In genomic region chr19:27806471-27807070, GRCh38 we compare ENCODE assay signal across 31 cellular contexts.
"Had no signal": no experiment of that assay in that cellular context is flagged by ENCODE, and none has a peak within 500 bp of the region (broad histone marks: within the 10 kb centered on the region; RNA-seq: fewer than 3 reads in every experiment).

No MANE protein-coding gene starts in this region.

- H3K36me3 ChIP-seq: adrenal gland, brain microvascular endothelial cell, breast epithelium had no signal

- DNase-seq: activated B cell treated with CpG ODN at 0.5 μM for 24 hours; activated CD4-positive, alpha-beta memory T cell treated with anti-CD3 and anti-CD28 coated beads, Interleukin-2, amount 10 ng/mL, durations not matched to agents 7 days and 5 days; activated CD4-positive, alpha-beta T cell treated with anti-CD3 and anti-CD28 coated beads for 4 hours; activated CD4-positive, alpha-beta T cell treated with anti-CD3 and anti-CD28 coated beads, Interleukin-2, amount 10 ng/mL, durations not matched to agents 7 days and 5 days; activated CD4-positive, alpha-beta T cell treated with anti-CD3 and anti-CD28 coated beads, Interleukin-2, amount 50 U/mL, for 48 hours; activated CD4-positive, CD25-positive, alpha-beta regulatory T cell treated with anti-CD3 and anti-CD28 coated beads, Interleukin-2, amount 50 U/mL, for 72 hours; activated CD8-positive, alpha-beta memory T cell treated with anti-CD3 and anti-CD28 coated beads for 24 hours; activated CD8-positive, alpha-beta memory T cell treated with anti-CD3 and anti-CD28 coated beads, Interleukin-2, amount 10 ng/mL, durations not matched to agents 7 days and 5 days; activated CD8-positive, alpha-beta memory T cell treated with anti-CD3 and anti-CD28 coated beads, Interleukin-2, amount 50 U/mL, for 48 hours; activated CD8-positive, alpha-beta T cell treated with anti-CD3 and anti-CD28 coated beads, Interleukin-2, amount 10 ng/mL, durations not matched to agents 7 days and 5 days; activated effector memory CD4-positive, alpha-beta T cell treated with Interleukin-2 at 50 U/mL for 16 hours; activated naive CD4-positive, alpha-beta T cell treated with anti-CD3 and anti-CD28 coated beads, Interleukin-2, amount 10 ng/mL, durations not matched to agents 7 days and 5 days; activated naive CD4-positive, alpha-beta T cell treated with Interleukin-2 at 50 U/mL for 16 hours; activated T-cell treated with anti-CD3 and anti-CD28 coated beads, Interleukin-2, amount 50 U/mL, for 24 hours; activated T-cell treated with anti-CD3 and anti-CD28 coated beads, Interleukin-2, amount 50 U/mL, for 48 hours; adrenal gland; amniotic stem cell; aorta; body of pancreas; brain microvascular endothelial cell; central memory CD4-positive, alpha-beta T cell; T-helper 2 cell; T-helper 9 cell had no signal

- H3K9me3 Mint-ChIP-seq: activated B cell treated with CpG ODN at 0.5 μM for 24 hours had no signal

- ATAC-seq: activated CD8-positive, alpha-beta memory T cell treated with anti-CD3 and anti-CD28 coated beads, Interleukin-2, amount 10 ng/mL, durations not matched to agents 7 days and 5 days; activated CD8-positive, alpha-beta T cell treated with anti-CD3 and anti-CD28 coated beads, Interleukin-2, amount 10 ng/mL, durations not matched to agents 7 days and 5 days; body of pancreas had no signal

- H3K4me3 Mint-ChIP-seq: activated B cell treated with CpG ODN at 0.5 μM for 24 hours; activated CD4-positive, alpha-beta memory T cell treated with anti-CD3 and anti-CD28 coated beads, Interleukin-2, amount 10 ng/mL, durations not matched to agents 7 days and 5 days; activated CD4-positive, alpha-beta T cell treated with anti-CD3 and anti-CD28 coated beads, Interleukin-2, amount 10 ng/mL, durations not matched to agents 7 days and 5 days; activated CD8-positive, alpha-beta memory T cell treated with anti-CD3 and anti-CD28 coated beads, Interleukin-2, amount 10 ng/mL, durations not matched to agents 7 days and 5 days; activated CD8-positive, alpha-beta T cell treated with anti-CD3 and anti-CD28 coated beads, Interleukin-2, amount 10 ng/mL, durations not matched to agents 7 days and 5 days; activated naive CD4-positive, alpha-beta T cell treated with anti-CD3 and anti-CD28 coated beads, Interleukin-2, amount 10 ng/mL, durations not matched to agents 7 days and 5 days; activated naive CD4-positive, alpha-beta T cell treated with anti-CD3 and anti-CD28 coated beads, Interleukin-2, amount 50 U/mL, for 24 hours; activated naive CD8-positive, alpha-beta T cell; activated T-cell treated with anti-CD3 and anti-CD28 coated beads, Interleukin-2, amount 50 U/mL, for 24 hours; T-helper 2 cell treated with Interferon-gamma antibody and Interleukin-4, amounts not matched to agents 5 μg/mL and 100 μg/mL, for 36 hours had no signal

- H3K27me3 ChIP-seq: adrenal gland, body of pancreas, brain microvascular endothelial cell, breast epithelium had no signal

- H3K27ac ChIP-seq: adrenal gland, body of pancreas, brain microvascular endothelial cell, breast epithelium, VCaP had no signal

- H3K9me3 ChIP-seq: adrenal gland had no signal

- H3K27ac Mint-ChIP-seq: activated B cell treated with CpG ODN at 0.5 μM for 24 hours; activated CD4-positive, alpha-beta memory T cell treated with anti-CD3 and anti-CD28 coated beads, Interleukin-2, amount 10 ng/mL, durations not matched to agents 7 days and 5 days; activated CD4-positive, alpha-beta T cell treated with anti-CD3 and anti-CD28 coated beads, Interleukin-2, amount 10 ng/mL, durations not matched to agents 7 days and 5 days; activated CD8-positive, alpha-beta memory T cell treated with anti-CD3 and anti-CD28 coated beads, Interleukin-2, amount 10 ng/mL, durations not matched to agents 7 days and 5 days; activated CD8-positive, alpha-beta T cell treated with anti-CD3 and anti-CD28 coated beads, Interleukin-2, amount 10 ng/mL, durations not matched to agents 7 days and 5 days; activated naive CD4-positive, alpha-beta T cell treated with anti-CD3 and anti-CD28 coated beads, Interleukin-2, amount 10 ng/mL, durations not matched to agents 7 days and 5 days; activated naive CD4-positive, alpha-beta T cell treated with anti-CD3 and anti-CD28 coated beads, Interleukin-2, amount 50 U/mL, for 24 hours; activated naive CD8-positive, alpha-beta T cell; activated T-cell treated with anti-CD3 and anti-CD28 coated beads, Interleukin-2, amount 50 U/mL, for 24 hours; activated T-helper 2 cell treated with anti-CD3 and anti-CD28 coated beads, Interferon-gamma antibody, Interleukin-2, Interleukin-4, amounts not matched to agents 10 μg/mL and 5 μg/mL and 100 μg/mL, durations not matched to agents 14 hours and 24 hours and 36 hours; T-helper 2 cell treated with Interferon-gamma antibody and Interleukin-4, amounts not matched to agents 5 μg/mL and 100 μg/mL, for 36 hours had no signal

- H3K4me1 ChIP-seq: adrenal gland, body of pancreas, breast epithelium had no signal

- H3K4me1 Mint-ChIP-seq: activated CD4-positive, alpha-beta memory T cell treated with anti-CD3 and anti-CD28 coated beads, Interleukin-2, amount 10 ng/mL, durations not matched to agents 7 days and 5 days; activated CD4-positive, alpha-beta T cell treated with anti-CD3 and anti-CD28 coated beads, Interleukin-2, amount 10 ng/mL, durations not matched to agents 7 days and 5 days; activated CD8-positive, alpha-beta memory T cell treated with anti-CD3 and anti-CD28 coated beads, Interleukin-2, amount 10 ng/mL, durations not matched to agents 7 days and 5 days; activated naive CD4-positive, alpha-beta T cell treated with anti-CD3 and anti-CD28 coated beads, Interleukin-2, amount 10 ng/mL, durations not matched to agents 7 days and 5 days; activated naive CD4-positive, alpha-beta T cell treated with anti-CD3 and anti-CD28 coated beads, Interleukin-2, amount 50 U/mL, for 24 hours had no signal

- H3K27me3 Mint-ChIP-seq: activated B cell treated with CpG ODN at 0.5 μM for 24 hours; activated CD4-positive, alpha-beta memory T cell treated with anti-CD3 and anti-CD28 coated beads, Interleukin-2, amount 10 ng/mL, durations not matched to agents 7 days and 5 days; activated CD4-positive, alpha-beta T cell treated with anti-CD3 and anti-CD28 coated beads, Interleukin-2, amount 10 ng/mL, durations not matched to agents 7 days and 5 days; activated CD8-positive, alpha-beta memory T cell treated with anti-CD3 and anti-CD28 coated beads, Interleukin-2, amount 10 ng/mL, durations not matched to agents 7 days and 5 days; activated naive CD4-positive, alpha-beta T cell treated with anti-CD3 and anti-CD28 coated beads, Interleukin-2, amount 10 ng/mL, durations not matched to agents 7 days and 5 days; activated naive CD4-positive, alpha-beta T cell treated with anti-CD3 and anti-CD28 coated beads, Interleukin-2, amount 50 U/mL, for 24 hours; activated naive CD8-positive, alpha-beta T cell; activated T-cell treated with anti-CD3 and anti-CD28 coated beads, Interleukin-2, amount 50 U/mL, for 24 hours had no signal

- H3K4me3 ChIP-seq: adrenal gland, body of pancreas, breast epithelium had no signal

- FAIRE-seq: astrocyte, TTC549 had no signal
